In genomic region chr14:78141590-78141989, GRCh38 we compare ENCODE assay signal across 26 cellular contexts. TPM values are rescaled to one million over a fixed set of nuclear protein-coding genes. Genes with fewer than 3 reads are reported as not detected.
DNase-seq lines count a peak whose midpoint lies in the region; ATAC-seq and TF ChIP-seq lines count a peak whose summit lies in the region.
"Had no signal": no experiment of that assay in that cellular context is flagged by ENCODE, and none has a peak within 500 bp of the region (broad histone marks: within the 10 kb centered on the region; RNA-seq: fewer than 3 reads in every experiment).

No MANE protein-coding gene starts in this region.

- peak; percentile 37 for TF ChIP-seq CTCF in RWPE2 (IDR thresholded peaks at IDR 0.05; ENCODE audit: poor library complexity, severe bottlenecking)
- peak; percentile 65 for TF ChIP-seq CTCF in neural cell (IDR thresholded peaks at IDR 0.05; ENCODE audit: poor library complexity, severe bottlenecking)
- no peak for TF ChIP-seq CTCF in esophagus squamous epithelium (IDR thresholded peaks at IDR 0.05)

- no peak overlapping the region for H3K4me3 ChIP-seq in RWPE2 (ENCODE audit: severe bottlenecking)
- H3K4me3 ChIP-seq in neural cell (ENCODE audit: low read length), result no peak overlapping the region
- no peak overlapping the region for H3K4me3 ChIP-seq in esophagus squamous epithelium
- H3K4me3 ChIP-seq: ascending aorta, left lung, thoracic aorta, vagina had no signal

- H3K9ac ChIP-seq in neural cell (ENCODE audit: low read length), result no peak overlapping the region
- H3K9ac ChIP-seq: KMS-11 had no signal

- H3K4me1 ChIP-seq in RWPE2 (ENCODE audit: insufficient read depth, poor library complexity, severe bottlenecking), result no peaks in the 10 kb centered on the region
- H3K4me1 ChIP-seq in esophagus squamous epithelium, result no peaks in the 10 kb centered on the region
- H3K4me1 ChIP-seq: ascending aorta, left lung, vagina had no signal

- peak; percentile 75 for TF ChIP-seq RAD21 in neural cell (conservative IDR thresholded peaks at IDR 0.05)

- no peaks in the 10 kb centered on the region for H3F3A ChIP-seq in neural cell (ENCODE audit: insufficient read depth, low read length, poor library complexity, severe bottlenecking)

- H3K36me3 ChIP-seq in RWPE2 (ENCODE audit: low read depth) (no peaks in the 10 kb centered on the region), neural cell (ENCODE audit: insufficient read depth, low read length) (no peaks in the 10 kb centered on the region), esophagus squamous epithelium (no peaks in the 10 kb centered on the region)
- H3K36me3 ChIP-seq: ascending aorta, left lung, neutrophil, thoracic aorta, vagina had no signal

- no peak for TF ChIP-seq POLR2A in esophagus squamous epithelium (IDR thresholded peaks at IDR 0.05)

- H3K9me2 ChIP-seq in neural cell (ENCODE audit: insufficient read depth, low read length), result no peaks in the 10 kb centered on the region

- TF ChIP-seq EP300 in neural cell (conservative IDR thresholded peaks at IDR 0.05; ENCODE audit: poor library complexity, severe bottlenecking), result no peak

- H2AFZ ChIP-seq in neural cell (ENCODE audit: low read depth, low read length), result no peak overlapping the region

- no peaks in the 10 kb centered on the region for H3K36me3 Mint-ChIP-seq in activated naive CD4-positive, alpha-beta T cell treated with anti-CD3 and anti-CD28 coated beads, Interleukin-2, amount 50 U/mL, for 72 hours
- H3K36me3 Mint-ChIP-seq: activated naive CD8-positive, alpha-beta T cell treated with anti-CD3 and anti-CD28 coated beads for 36 hours; CD14-positive monocyte had no signal

- intact Hi-C loops in esophagus squamous epithelium (cut with DNase I), result no loop called here

- no peak overlapping the region for H3K27ac Mint-ChIP-seq in activated naive CD4-positive, alpha-beta T cell treated with anti-CD3 and anti-CD28 coated beads, Interleukin-2, amount 50 U/mL, for 72 hours
- H3K27ac Mint-ChIP-seq: activated naive CD8-positive, alpha-beta T cell treated with anti-CD3 and anti-CD28 coated beads for 36 hours; CD14-positive monocyte; dendritic cell treated with granulocyte-macrophage colony-stimulating factor and Interleukin-4, amounts not matched to agents 40 ng/mL and 50 ng/mL, for 4 days; HFFc6; stimulated activated naive CD8-positive, alpha-beta T cell treated with anti-CD3 and anti-CD28 coated beads, Interleukin-15, Interleukin-2, amounts not matched to agents 100 ng/mL and 50 ng/mL, for 24 hours; T-helper 17 cell had no signal

- H3K27me3 ChIP-seq in RWPE2 (ENCODE audit: insufficient read depth, poor library complexity, severe bottlenecking), result no peaks in the 10 kb centered on the region
- H3K27me3 ChIP-seq in neural cell (ENCODE audit: insufficient read depth, low read depth, low read length), result no peaks in the 10 kb centered on the region
- H3K27me3 ChIP-seq in esophagus squamous epithelium, result no peaks in the 10 kb centered on the region
- H3K27me3 ChIP-seq: ascending aorta, left lung, neutrophil, vagina had no signal

- no peaks in the 10 kb centered on the region for H4K20me1 ChIP-seq in neural cell (ENCODE audit: insufficient read depth)

- H3K9me3 ChIP-seq in RWPE2 (ENCODE audit: severe bottlenecking), result no peaks in the 10 kb centered on the region
- H3K9me3 ChIP-seq in neural cell (ENCODE audit: low read length), result no peaks in the 10 kb centered on the region
- H3K9me3 ChIP-seq in esophagus squamous epithelium, result no peaks in the 10 kb centered on the region
- H3K9me3 ChIP-seq: ascending aorta, left lung, neutrophil, thoracic aorta, vagina had no signal

- no peaks in the 10 kb centered on the region for H3K79me2 ChIP-seq in neural cell (replicated peaks; ENCODE audit: insufficient read depth, low read length)

- WGBS in esophagus squamous epithelium, 2 donors, result 23 to 52% methylated on average over 2 of the region's 2 CpGs

- DNase-seq in DMS53 (lab: John Stamatoyannopoulos, UW), result peak; percentile 13
- DNase-seq in DMS53 treated with DMSO at 0.1 percent for 48 hours (lab: John Stamatoyannopoulos, UW; ENCODE audit: unreplicated experiment), result no peak
- DNase-seq in NCI-H128 (lab: John Stamatoyannopoulos, UW; ENCODE audit: unreplicated experiment), result peak; percentile 8
- DNase-seq in RWPE2 (ENCODE audit: low spot score), result no peak
- no peak for DNase-seq in NCI-H2029 (lab: John Stamatoyannopoulos, UW)
- no peak for DNase-seq in esophagus squamous epithelium (lab: John Stamatoyannopoulos, UW)
- DNase-seq in activated naive CD4-positive, alpha-beta T cell treated with anti-CD3 and anti-CD28 coated beads, Interleukin-2, amount 50 U/mL, for 72 hours (ENCODE audit: low spot score in 2 of 2), result no peak
- DNase-seq: activated CD8-positive, alpha-beta memory T cell treated with anti-CD3 and anti-CD28 coated beads for 24 hours; activated effector memory CD4-positive, alpha-beta T cell treated with Interleukin-2 at 50 U/mL for 16 hours; activated naive CD8-positive, alpha-beta T cell treated with anti-CD3 and anti-CD28 coated beads for 36 hours; caudate nucleus; HFFc6; left lung; mesenchymal stem cell; NCI-H510A treated with DMSO at 0.1 percent for 48 hours; T-helper 17 cell had no signal

- no peak overlapping the region for H3K4me2 ChIP-seq in neural cell (ENCODE audit: low read length)
- H3K4me2 ChIP-seq: KMS-11 had no signal

- H3K9me3 Mint-ChIP-seq in activated naive CD4-positive, alpha-beta T cell treated with anti-CD3 and anti-CD28 coated beads, Interleukin-2, amount 50 U/mL, for 72 hours, result peaks cover 0 to 4% of the 10 kb centered on the region in 2 donors
- H3K9me3 Mint-ChIP-seq: activated naive CD8-positive, alpha-beta T cell treated with anti-CD3 and anti-CD28 coated beads for 36 hours; dendritic cell treated with granulocyte-macrophage colony-stimulating factor and Interleukin-4, amounts not matched to agents 40 ng/mL and 50 ng/mL, for 4 days had no signal

- H3K27ac ChIP-seq in RWPE2 (ENCODE audit: poor library complexity, severe bottlenecking), result no peak overlapping the region
- no peak overlapping the region for H3K27ac ChIP-seq in neural cell (ENCODE audit: low read length)
- H3K27ac ChIP-seq in esophagus squamous epithelium, result no peak overlapping the region
- H3K27ac ChIP-seq: 22Rv1, ascending aorta, KMS-11, left lung, neutrophil, thoracic aorta, vagina had no signal

- ATAC-seq in RWPE2 (ENCODE audit: low read depth), result no peak
- no peak for ATAC-seq in activated naive CD4-positive, alpha-beta T cell treated with anti-CD3 and anti-CD28 coated beads, Interleukin-2, amount 50 U/mL, for 72 hours
- ATAC-seq: left lung, T-helper 17 cell had no signal

TF ChIP-seq in neural cell, 6 proteins besides CTCF, POLR2A, EP300 and RAD21:
- TF ChIP-seq POLR2AphosphoS5 (IDR thresholded peaks at IDR 0.05) (no peak), SMC3 (conservative IDR thresholded peaks at IDR 0.05; ENCODE audit: poor library complexity) (peak; percentile 83), REST (IDR thresholded peaks at IDR 0.05; ENCODE audit: borderline replicate concordance) (no peak), EZH2 (IDR thresholded peaks at IDR 0.05; ENCODE audit: borderline replicate concordance, insufficient read depth, low read length, poor library complexity, severe bottlenecking) (no peak), MXI1 (conservative IDR thresholded peaks at IDR 0.05; ENCODE audit: poor library complexity, severe bottlenecking) (no peak), TAF1 (IDR thresholded peaks at IDR 0.05; ENCODE audit: low read depth) (no peak)
TF ChIP-seq in neural cell: peak in this region for 1.

RNA-seq across cellular contexts. Expression of gene NRXN3, which starts 28.6 kb away (rescaled TPM):
- 110 and 114 TPM in 2 replicates for polyA plus RNA-seq in neural cell
- polyA minus RNA-seq in neural cell, result 242 and 310 TPM in 2 replicates
- 10 to 100 TPM in 1 of 4 donors, 1 to 10 TPM in 2, under 1 TPM in 1; 0.30 to 15.8 (median 1.5) TPM for total RNA-seq in esophagus squamous epithelium
- not detected for total RNA-seq in activated naive CD4-positive, alpha-beta T cell treated with anti-CD3 and anti-CD28 coated beads, Interleukin-2, amount 50 U/mL, for 72 hours
- total RNA-seq: activated naive CD8-positive, alpha-beta T cell treated with anti-CD3 and anti-CD28 coated beads for 36 hours; T-helper 17 cell had no signal
- polyA plus RNA-seq: CD14-positive monocyte had no signal

Comparison
In these comparisons a context has a peak if more than half of its experiments do, and no peak if none do; other contexts are left out.
1. DNase-seq: peak in DMS53 (single experiment) and NCI-H128 (single experiment); none in DMS53 treated with DMSO at 0.1 percent for 48 hours (single experiment), RWPE2 (single experiment), NCI-H2029 (single experiment), esophagus squamous epithelium (single experiment) and activated naive CD4-positive, alpha-beta T cell treated with anti-CD3 and anti-CD28 coated beads, Interleukin-2, amount 50 U/mL, for 72 hours (0 of 2).
2. CTCF ChIP-seq: peak in RWPE2 (single experiment) and neural cell (single experiment); none in esophagus squamous epithelium (0 of 6).